Comparison of ENCODE assay signal across 10 cellular contexts in genomic region chr7:140053812-140054539, GRCh38. TPM values are rescaled to one million over a fixed set of nuclear protein-coding genes. Genes with fewer than 3 reads are reported as not detected.
DNase-seq lines count a peak whose midpoint lies in the region; ATAC-seq and TF ChIP-seq lines count a peak whose summit lies in the region.
"Had no signal": no experiment of that assay in that cellular context is flagged by ENCODE, and none has a peak within 500 bp of the region (broad histone marks: within the 10 kb centered on the region; RNA-seq: fewer than 3 reads in every experiment).

No MANE protein-coding gene starts in this region.

- H3K36me3 Mint-ChIP-seq in activated CD4-positive, alpha-beta memory T cell treated with anti-CD3 and anti-CD28 coated beads for 36 hours, result peaks cover 19% of the 10 kb centered on the region
- H3K36me3 Mint-ChIP-seq: WTC11 had no signal

- H3K36me3 ChIP-seq in HAP-1 (replicated peaks), result no peaks in the 10 kb centered on the region

- H3K27ac ChIP-seq in coronary artery, result no peak overlapping the region

- H3K4me3 ChIP-seq in HAP-1, result no peak overlapping the region
- no peak overlapping the region for H3K4me3 ChIP-seq in coronary artery

- TF ChIP-seq CTCF in GM13976 (IDR thresholded peaks at IDR 0.05; ENCODE audit: borderline replicate concordance, control extremely low read depth, extremely low read depth, insufficient read depth, missing control alignments), result no peak
- TF ChIP-seq CTCF in coronary artery (IDR thresholded peaks at IDR 0.05), result no peak

- no peaks in the 10 kb centered on the region for H3K9me3 ChIP-seq in HAP-1

- no peaks in the 10 kb centered on the region for H3K4me1 ChIP-seq in HAP-1

- no peaks in the 10 kb centered on the region for H3K9me3 Mint-ChIP-seq in activated CD4-positive, alpha-beta memory T cell treated with anti-CD3 and anti-CD28 coated beads for 36 hours
- H3K9me3 Mint-ChIP-seq: WTC11 had no signal

- ATAC-seq in GM19397 (IDR thresholded peaks at IDR 0.05; ENCODE audit: unreplicated experiment) (peak; percentile 83), HG03025 (IDR thresholded peaks at IDR 0.05; ENCODE audit: low FRiP score, unreplicated experiment) (peak; percentile 78)
- ATAC-seq: WTC11 had no signal

- no peak overlapping the region for H3K4me3 Mint-ChIP-seq in activated CD4-positive, alpha-beta memory T cell treated with anti-CD3 and anti-CD28 coated beads for 36 hours
- H3K4me3 Mint-ChIP-seq: WTC11 had no signal

- peak; percentile 58 for DNase-seq in GM13976 (ENCODE audit: low spot score)
- DNase-seq in activated CD4-positive, alpha-beta memory T cell treated with anti-CD3 and anti-CD28 coated beads for 36 hours, result no peak
- no peak for DNase-seq in HAP-1 (ENCODE audit: low spot score in 2 of 2)
- DNase-seq in coronary artery (ENCODE audit: low spot score), result no peak
- no peak for DNase-seq in ecto neural progenitor cell (ENCODE audit: low spot score)
- no peak for DNase-seq in NCI-H526 treated with DMSO at 0.1 percent for 48 hours (lab: John Stamatoyannopoulos, UW)
- DNase-seq: DMS 273 treated with DMSO at 0.1 percent for 48 hours had no signal

- in situ Hi-C loops in GM13976 (cut with MboI; ENCODE audit: low sequenced_read_pairs, unreplicated experiment) (no loop called here), HAP-1 (cut with MboI; ENCODE audit: low sequenced_read_pairs) (no loop called here)

- intact Hi-C loops in activated CD4-positive, alpha-beta memory T cell treated with anti-CD3 and anti-CD28 coated beads for 36 hours (cut with micrococcal nuclease), result no loop called here

- POLR2A ChIA-PET in activated CD4-positive, alpha-beta memory T cell treated with anti-CD3 and anti-CD28 coated beads for 36 hours (lab: Charles Lee), result no interaction called here

- H3K27me3 ChIP-seq in HAP-1 (ENCODE audit: low read depth), result no peaks in the 10 kb centered on the region

- H3K27me3 Mint-ChIP-seq in activated CD4-positive, alpha-beta memory T cell treated with anti-CD3 and anti-CD28 coated beads for 36 hours, result no peaks in the 10 kb centered on the region

- H3K4me1 Mint-ChIP-seq in activated CD4-positive, alpha-beta memory T cell treated with anti-CD3 and anti-CD28 coated beads for 36 hours (ENCODE audit: low read depth), result peaks cover 31% of the 10 kb centered on the region
- H3K4me1 Mint-ChIP-seq: WTC11 had no signal

- H3K27ac Mint-ChIP-seq in activated CD4-positive, alpha-beta memory T cell treated with anti-CD3 and anti-CD28 coated beads for 36 hours, result peak overlapping the region; percentile 7
- H3K27ac Mint-ChIP-seq: WTC11 had no signal

- CTCF ChIA-PET in activated CD4-positive, alpha-beta memory T cell treated with anti-CD3 and anti-CD28 coated beads for 36 hours (lab: Charles Lee), result no interaction called here

RNA-seq across cellular contexts. Expression of gene PARP12, which starts 8.8 kb away (rescaled TPM):
- 10 to 100 TPM; 26.7 to 30.6 TPM for total RNA-seq in activated CD4-positive, alpha-beta memory T cell treated with anti-CD3 and anti-CD28 coated beads for 36 hours
